1 cellular context compared by ENCODE assay signal in genomic region chr17:80105762-80106161, GRCh38.
A peak's percentile ranks its signal among the peaks of the same experiment; 100 is the strongest.
TF ChIP-seq lines count a peak whose summit lies in the region.

No MANE protein-coding gene starts in this region.

TF ChIP-seq in K562, 482 proteins besides CTCF, POLR2A, EP300 and RAD21 (continues in another document):
- no peak for TF ChIP-seq ZNF146 (CRISPR knock-in tag; IDR thresholded peaks at IDR 0.05; ENCODE audit: unreplicated experiment)
- peak; percentile 23; the same call in 1 of the 2 replicates for TF ChIP-seq SAFB (IDR thresholded peaks at IDR 0.05; ENCODE audit: borderline replicate concordance, low read depth, low read length)
- TF ChIP-seq E2F6 (IDR thresholded peaks at IDR 0.05; ENCODE audit: borderline replicate concordance in 1 of 2, extremely low read depth in 1 of 2, insufficient read depth in 1 of 2, insufficient read length in 1 of 2, low read depth in 1 of 2, low read length in 1 of 2, poor library complexity in 1 of 2, severe bottlenecking in 1 of 2) = peak; percentile 56 to 82
- peak; percentile 44; the same call in 1 of the 2 replicates for TF ChIP-seq ZNF407 (IDR thresholded peaks at IDR 0.05; ENCODE audit: low read depth)
- no peak for TF ChIP-seq BRF1 (IDR thresholded peaks at IDR 0.05; ENCODE audit: borderline replicate concordance, extremely low read depth, insufficient read length)
- TF ChIP-seq MGA (IDR thresholded peaks at IDR 0.05) = peak; percentile 79
- peak in 1 of 2 experiments; percentile 56; a peak in 2 of 4 replicates for TF ChIP-seq MNT (conservative IDR thresholded peaks at IDR 0.05)
- TF ChIP-seq MAX (CRISPR knock-in tag; IDR thresholded peaks at IDR 0.05) = peak; percentile 52; the same call in 1 of the 2 replicates
- TF ChIP-seq ZNF584 (CRISPR knock-in tag; IDR thresholded peaks at IDR 0.05; ENCODE audit: low read depth) = no peak
- TF ChIP-seq PRMT5 (CRISPR knock-in tag; IDR thresholded peaks at IDR 0.05) = no peak
- no peak for TF ChIP-seq ATF3 (IDR thresholded peaks at IDR 0.05)
- no peak for TF ChIP-seq ATF3 (CRISPR knock-in tag; conservative IDR thresholded peaks at IDR 0.05)
- TF ChIP-seq OTX1 (CRISPR knock-in tag; IDR thresholded peaks at IDR 0.05) = no peak
- peak; percentile 34; the same call in 1 of the 2 replicates for TF ChIP-seq POLR2G (IDR thresholded peaks at IDR 0.05; ENCODE audit: low read depth, low read length)
- no peak for TF ChIP-seq ARID3A (IDR thresholded peaks at IDR 0.05; ENCODE audit: borderline replicate concordance, low read depth, low read length)
- TF ChIP-seq ATF1 (CRISPR knock-in tag; IDR thresholded peaks at IDR 0.05) = no peak
- 0 out of 2 replicates have a peak, but pooled peaks have one; percentile 28 for TF ChIP-seq ATF1 (tag; IDR thresholded peaks at IDR 0.05)
- TF ChIP-seq L3MBTL2 (IDR thresholded peaks at IDR 0.05) = peak; percentile 89
- no peak for TF ChIP-seq ZNF143 (CRISPR knock-in tag; IDR thresholded peaks at IDR 0.05)
- TF ChIP-seq HNRNPL (IDR thresholded peaks at IDR 0.05; ENCODE audit: low read depth, low read length) = no peak
- peak; percentile 95 for TF ChIP-seq NFIC (IDR thresholded peaks at IDR 0.05)
- no peak for TF ChIP-seq TBP (optimal IDR thresholded peaks at IDR 0.05; ENCODE audit: low read depth, low read length)
- no peak for TF ChIP-seq SRF (CRISPR knock-in tag; IDR thresholded peaks at IDR 0.05)
- TF ChIP-seq ZNF445 (CRISPR knock-in tag; IDR thresholded peaks at IDR 0.05; ENCODE audit: low read depth) = no peak
- no peak for TF ChIP-seq CHD2 (IDR thresholded peaks at IDR 0.05; ENCODE audit: low read depth, low read length)
- peak; percentile 60; the same call in 1 of the 2 replicates for TF ChIP-seq BHLHE40 (IDR thresholded peaks at IDR 0.05; ENCODE audit: low read length)
- no peak for TF ChIP-seq ZNF395 (CRISPR knock-in tag; IDR thresholded peaks at IDR 0.05)
